Comparison of ENCODE assay signal across 13 cellular contexts in the genomic region with DNA sequence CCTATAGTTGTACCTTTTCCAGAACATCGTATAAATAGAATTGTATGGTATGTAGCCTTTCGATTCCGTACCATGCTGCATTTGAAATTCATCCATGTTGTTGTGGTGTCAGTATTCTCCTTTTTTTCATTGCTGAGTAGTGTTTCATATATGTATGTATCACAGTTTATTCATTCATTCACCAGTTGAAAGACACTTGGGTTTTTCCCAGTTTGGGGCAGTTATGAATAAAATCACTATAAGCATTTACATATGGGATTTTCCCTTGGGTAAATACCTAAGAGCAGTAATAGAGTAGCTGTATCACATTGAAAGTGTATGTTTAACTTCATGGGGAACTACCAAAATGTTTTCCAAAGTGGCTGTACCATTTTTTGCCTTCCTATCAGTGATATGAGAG. TPM values are rescaled to one million over a fixed set of nuclear protein-coding genes. Genes with fewer than 3 reads are reported as not detected.
A peak's percentile ranks its signal among the peaks of the same experiment; 100 is the strongest.
DNase-seq lines count a peak whose midpoint lies in the region; ATAC-seq and TF ChIP-seq lines count a peak whose summit lies in the region.
"Had no signal": no experiment of that assay in that cellular context is flagged by ENCODE, and none has a peak within 500 bp of the region (broad histone marks: within the 10 kb centered on the region; RNA-seq: fewer than 3 reads in every experiment).

No MANE protein-coding gene starts in this region.

- TF ChIP-seq CTCF in testis (IDR thresholded peaks at IDR 0.05) = no peak

- intact Hi-C loops in testis (cut with DNase I; ENCODE audit: low total_unique reads) (no loop called here), aorta (cut with DNase I) (no loop called here)

- H3K4me1 ChIP-seq in testis = no peaks in the 10 kb centered on the region
- no peaks in the 10 kb centered on the region for H3K4me1 ChIP-seq in aorta (ENCODE audit: control insufficient read depth in 1 of 2, insufficient read depth in 2 of 2, low read length in 2 of 2)
- H3K4me1 ChIP-seq: lower lobe of right lung, psoas muscle had no signal

- no peak overlapping the region for H3K4me3 ChIP-seq in testis
- no peak overlapping the region for H3K4me3 ChIP-seq in aorta (ENCODE audit: low read length in 2 of 2)
- H3K4me3 ChIP-seq: lower lobe of right lung, psoas muscle, thoracic aorta had no signal

- H3K36me3 ChIP-seq in testis (ENCODE audit: low read depth, missing control alignments) = no peaks in the 10 kb centered on the region
- H3K36me3 ChIP-seq in aorta (ENCODE audit: control insufficient read depth in 1 of 2, insufficient read depth in 2 of 2, low read length in 1 of 2) = no peaks in the 10 kb centered on the region
- H3K36me3 ChIP-seq: lower lobe of right lung, thoracic aorta had no signal

- 95 to 100% methylated on average over 3 of the region's 3 CpGs for WGBS in testis, 2 donors
- WGBS in aorta, 2 donors = 97 to 98% methylated on average over 3 of the region's 3 CpGs

- H3K27me3 ChIP-seq in testis = no peaks in the 10 kb centered on the region
- H3K27me3 ChIP-seq in aorta (ENCODE audit: control insufficient read depth in 1 of 2, insufficient read depth in 2 of 2, low read length in 1 of 2) = no peaks in the 10 kb centered on the region

- no peak for TF ChIP-seq POLR2A in GM18505 (IDR thresholded peaks at IDR 0.05; ENCODE audit: borderline replicate concordance, extremely low read depth, insufficient read depth, insufficient read length)
- TF ChIP-seq POLR2A in testis (IDR thresholded peaks at IDR 0.05) = no peak

- ATAC-seq in GM18505 (IDR thresholded peaks at IDR 0.05; ENCODE audit: unreplicated experiment) (peak; percentile 83), GM19372 (IDR thresholded peaks at IDR 0.05; ENCODE audit: low read depth, unreplicated experiment) (peak; percentile 93), HG02763 (IDR thresholded peaks at IDR 0.05; ENCODE audit: unreplicated experiment) (peak; percentile 91), HG03520 (IDR thresholded peaks at IDR 0.05; ENCODE audit: unreplicated experiment) (peak; percentile 94), aorta (ENCODE audit: low FRiP score) (no peak)
- ATAC-seq: lower lobe of right lung, psoas muscle, WTC11 had no signal

- in situ Hi-C loops in ACHN (cut with HindIII; ENCODE audit: low pct_ligation_motif_present, low pct_unique_long_range_greater_than_20kb, low sequenced_read_pairs) = no loop called here

- no peak overlapping the region for H3K27ac ChIP-seq in testis
- no peak overlapping the region for H3K27ac ChIP-seq in aorta (ENCODE audit: low read depth in 1 of 2, low read length in 2 of 2)
- H3K27ac ChIP-seq: lower lobe of right lung, psoas muscle, thoracic aorta had no signal

- DNase-seq in testis = no peak
- no peak for DNase-seq in aorta
- DNase-seq in HT-29 (ENCODE audit: low spot score) = no peak
- DNase-seq in ACHN = no peak
- DNase-seq: lower lobe of right lung, NCI-H2107, psoas muscle had no signal

- H3K9me3 ChIP-seq in testis (no peaks in the 10 kb centered on the region), aorta (ENCODE audit: control insufficient read depth, low read length) (no peaks in the 10 kb centered on the region)
- H3K9me3 ChIP-seq: lower lobe of right lung, psoas muscle, thoracic aorta had no signal

RNA-seq across cellular contexts. Expression of a gene that starts 16.1 kb away (rescaled TPM):
- total RNA-seq in testis = 10 to 100 TPM; 17.5 to 27.9 TPM
- 10.4 TPM for polyA plus RNA-seq in testis (ENCODE audit: insufficient read depth, low read depth, low replicate concordance)
- 10 to 100 TPM; 15.5 to 16.9 TPM for total RNA-seq in aorta
- polyA plus RNA-seq in aorta = 10 to 100 TPM in 1 of 2 donors, 1 to 10 TPM in 1; 2.3 to 10.4 TPM
- total RNA-seq in HT-29 (2014; rRNA removed; shearing (Covaris generic)) = 4.0 and 7.9 TPM in 2 replicates
